30 cellular contexts compared by ENCODE assay signal in the genomic region with DNA sequence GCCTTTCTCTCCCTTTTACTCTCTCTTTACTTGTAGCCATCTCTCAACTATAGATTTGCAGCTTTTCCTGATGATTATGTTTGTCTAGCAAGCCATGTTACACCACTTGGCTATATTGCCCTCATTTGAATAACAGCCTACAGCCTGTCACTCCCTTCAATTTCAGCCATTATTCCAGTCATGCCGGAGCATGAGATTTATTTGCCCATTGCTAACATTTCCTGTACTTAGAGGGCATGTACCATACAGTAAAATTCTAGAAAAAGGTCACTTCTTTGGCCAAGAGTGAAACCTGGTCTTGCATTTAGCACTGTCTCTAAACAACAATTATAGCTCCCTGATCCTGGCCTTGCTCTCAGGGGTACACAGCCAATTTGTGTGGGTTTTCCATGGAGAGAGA.
"Had no signal": no experiment of that assay in that cellular context is flagged by ENCODE, and none has a peak within 500 bp of the region (broad histone marks: within the 10 kb centered on the region; RNA-seq: fewer than 3 reads in every experiment).

No MANE protein-coding gene starts in this region.

- H3K4me1 Mint-ChIP-seq: endodermal cell, nephron progenitor cell had no signal

- H3K4me1 ChIP-seq: gastrocnemius medialis, left lung, prostate gland, right atrium auricular region, stomach, thyroid gland, vagina had no signal

- H3K4me3 ChIP-seq: dorsolateral prefrontal cortex, gastrocnemius medialis, hepatocyte, left lung, prostate gland, right atrium auricular region, smooth muscle cell, stomach, thyroid gland, vagina had no signal

- H3K9me3 ChIP-seq: gastrocnemius medialis, prostate gland, thyroid gland, vagina had no signal

- H3K4me3 Mint-ChIP-seq: endodermal cell, nephron progenitor cell had no signal

- ATAC-seq: esophagus mucosa; gastrocnemius medialis; left lung; naive thymus-derived CD8-positive, alpha-beta T cell; sciatic nerve had no signal

- H3K27me3 ChIP-seq: gastrocnemius medialis, hepatocyte, left lung, right atrium auricular region, stomach, thyroid gland, vagina had no signal

- H3K27ac Mint-ChIP-seq: endodermal cell, nephron progenitor cell had no signal

- DNase-seq: cortex of kidney; dorsolateral prefrontal cortex; effector CD4-positive, alpha-beta T cell; endodermal cell; foreskin fibroblast; gastrocnemius medialis; head of caudate nucleus; kidney; left lung; mesendoderm; midbrain; naive thymus-derived CD8-positive, alpha-beta T cell; nephron progenitor cell; nucleus accumbens; stimulated activated CD4-positive, alpha-beta T cell treated with anti-CD3 and anti-CD28 coated beads, Interleukin-12 subunit alpha, Interleukin-12 subunit beta, amount 100 ng/mL, for 4 hours; stimulated activated CD4-positive, alpha-beta T cell treated with anti-CD3 and anti-CD28 coated beads, Interleukin-1b, Interleukin-23, amount 100 ng/mL, for 48 hours; stimulated activated CD4-positive, alpha-beta T cell treated with anti-CD3 and anti-CD28 coated beads, Interleukin-4, amount 100 ng/mL, for 1 hour; stimulated activated CD8-positive, alpha-beta memory T cell treated with anti-CD3 and anti-CD28 coated beads, Interleukin-4, amount 100 ng/mL, for 48 hours; stimulated activated naive CD4-positive, alpha-beta T cell treated with Interleukin-2 at 50 U/mL for 16 hours; stomach; thyroid gland; trophoblast cell had no signal

- H3K27ac ChIP-seq: dorsolateral prefrontal cortex, epithelial cell of prostate, gastrocnemius medialis, hepatocyte, left lung, prostate gland, right atrium auricular region, stomach, thyroid gland, vagina had no signal

- H3K36me3 ChIP-seq: gastrocnemius medialis, left lung, prostate gland, right atrium auricular region, stomach, thyroid gland, vagina had no signal
